30 cellular contexts compared by ENCODE assay signal in the genomic region with DNA sequence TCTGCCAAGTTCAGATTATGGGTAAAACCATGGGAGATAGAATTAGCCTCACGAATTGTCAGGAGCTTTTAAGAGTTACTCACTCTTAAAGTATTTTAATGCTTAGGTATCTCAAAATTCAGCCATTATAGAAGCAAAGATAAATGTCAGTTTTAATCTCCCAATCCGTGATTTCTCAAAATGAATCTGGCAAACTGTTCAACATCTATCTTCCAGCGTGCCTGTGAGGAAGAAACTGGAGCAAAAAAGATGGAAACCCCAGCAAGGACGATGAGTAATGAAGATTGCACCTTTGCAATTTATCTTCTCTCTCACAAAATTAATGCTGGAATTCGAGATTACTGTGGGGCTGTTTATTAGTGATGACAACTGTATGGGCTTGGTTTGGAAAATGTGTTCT.
"Had no signal": no experiment of that assay in that cellular context is flagged by ENCODE, and none has a peak within 500 bp of the region (broad histone marks: within the 10 kb centered on the region; RNA-seq: fewer than 3 reads in every experiment).

No MANE protein-coding gene starts in this region.

- H3K27me3 Mint-ChIP-seq: naive B cell; progenitor cell of endocrine pancreas; stimulated activated naive B cell treated with anti-CD40 and anti-IgM and Interleukin-4, amounts not matched to agents 10 μg/mL and 1 μg/mL and 100 μg/mL, for 72 hours had no signal

- H3K27ac ChIP-seq: left lung, neural progenitor cell, neutrophil, ovary, skin epidermis, stomach, testis, thyroid gland, transverse colon, upper lobe of left lung, vagina had no signal

- H3K4me1 ChIP-seq: left lung, neural progenitor cell, stomach, testis, thyroid gland, transverse colon, upper lobe of left lung, vagina had no signal

- H3K4me3 ChIP-seq: left lung, lung, neural progenitor cell, ovary, skin epidermis, stomach, testis, thyroid gland, transverse colon, upper lobe of left lung, vagina had no signal

- DNase-seq: hypothalamus; immature natural killer cell; kidney; left colon; left lung; naive B cell; natural killer cell; nephron progenitor cell; ovary; right cardiac atrium; stimulated activated CD4-positive, alpha-beta T cell treated with anti-CD3 and anti-CD28 coated beads, Interleukin-12 subunit alpha, Interleukin-12 subunit beta, amount 100 ng/mL, for 4 hours; stimulated activated CD4-positive, alpha-beta T cell treated with anti-CD3 and anti-CD28 coated beads, Interleukin-15, amount 100 ng/mL, for 24 hours; stimulated activated CD4-positive, alpha-beta T cell treated with anti-CD3 and anti-CD28 coated beads, Interleukin-2, amount 100 ng/mL, for 24 hours; stimulated activated CD4-positive, alpha-beta T cell treated with anti-CD3 and anti-CD28 coated beads, Interleukin-4, amount 100 ng/mL, for 1 hour; stimulated activated naive B cell treated with anti-CD40 and anti-IgM and Interleukin-4, amounts not matched to agents 10 μg/mL and 1 μg/mL and 100 μg/mL, for 72 hours; stimulated activated naive CD8-positive, alpha-beta T cell treated with anti-CD3 and anti-CD28 coated beads, Interleukin-15, Interleukin-2, amounts not matched to agents 100 U/mL and 50 U/mL, for 24 hours; stomach; testis; thyroid gland; transverse colon; upper lobe of left lung had no signal

- ATAC-seq: left colon; left lung; natural killer cell; right cardiac atrium; sciatic nerve; stimulated activated naive B cell treated with anti-CD40 and anti-IgM and Interleukin-4, amounts not matched to agents 10 μg/mL and 1 μg/mL and 100 μg/mL, for 72 hours; stimulated activated naive CD8-positive, alpha-beta T cell treated with anti-CD3 and anti-CD28 coated beads, Interleukin-15, Interleukin-2, amounts not matched to agents 100 U/mL and 50 U/mL, for 24 hours had no signal

- H2AFZ ChIP-seq: neural progenitor cell had no signal

- H3K36me3 ChIP-seq: left lung, neural progenitor cell, neutrophil, ovary, stomach, thyroid gland, transverse colon, upper lobe of left lung, vagina had no signal

- FAIRE-seq: islet of Langerhans, kidney had no signal

- H3K4me3 Mint-ChIP-seq: immature natural killer cell; mesothelial cell of epicardium; naive B cell; natural killer cell; nephron progenitor cell; neural progenitor cell; stimulated activated naive B cell treated with anti-CD40 and anti-IgM and Interleukin-4, amounts not matched to agents 10 μg/mL and 1 μg/mL and 100 μg/mL, for 72 hours had no signal

- H3K4me1 Mint-ChIP-seq: immature natural killer cell; naive B cell; natural killer cell; nephron progenitor cell; neural progenitor cell; stimulated activated naive B cell treated with anti-CD40 and anti-IgM and Interleukin-4, amounts not matched to agents 10 μg/mL and 1 μg/mL and 100 μg/mL, for 72 hours had no signal

- H3K9me3 ChIP-seq: left lung, neutrophil, ovary, stomach, testis, thyroid gland, transverse colon, upper lobe of left lung, vagina had no signal

- H3K4me2 ChIP-seq: neural progenitor cell had no signal

- H3K36me3 Mint-ChIP-seq: immature natural killer cell; mesothelial cell of epicardium; naive B cell; natural killer cell; neural progenitor cell; stimulated activated naive B cell treated with anti-CD40 and anti-IgM and Interleukin-4, amounts not matched to agents 10 μg/mL and 1 μg/mL and 100 μg/mL, for 72 hours had no signal

- H3K27me3 ChIP-seq: left lung, neural progenitor cell, neutrophil, ovary, stomach, testis, thyroid gland, transverse colon, upper lobe of left lung, vagina had no signal

- H3K9ac ChIP-seq: neural progenitor cell had no signal

- H3K9me3 Mint-ChIP-seq: mesothelial cell of epicardium; nephron progenitor cell; neural progenitor cell; stimulated activated naive B cell treated with anti-CD40 and anti-IgM and Interleukin-4, amounts not matched to agents 10 μg/mL and 1 μg/mL and 100 μg/mL, for 72 hours had no signal

- H3K27ac Mint-ChIP-seq: immature natural killer cell; mesothelial cell of epicardium; naive B cell; natural killer cell; nephron progenitor cell; neural progenitor cell; progenitor cell of endocrine pancreas; stimulated activated naive B cell treated with anti-CD40 and anti-IgM and Interleukin-4, amounts not matched to agents 10 μg/mL and 1 μg/mL and 100 μg/mL, for 72 hours had no signal
